Comparison of ENCODE assay signal across 17 cellular contexts in genomic region chr11:73353422-73353821, GRCh38. TPM values are rescaled to one million over a fixed set of nuclear protein-coding genes. Genes with fewer than 3 reads are reported as not detected.
DNase-seq lines count a peak whose midpoint lies in the region; ATAC-seq and TF ChIP-seq lines count a peak whose summit lies in the region.
"Had no signal": no experiment of that assay in that cellular context is flagged by ENCODE, and none has a peak within 500 bp of the region (broad histone marks: within the 10 kb centered on the region; RNA-seq: fewer than 3 reads in every experiment).

No MANE protein-coding gene starts in this region.

- H3K4me1 Mint-ChIP-seq in activated naive CD8-positive, alpha-beta T cell treated with anti-CD3 and anti-CD28 coated beads, Interleukin-2, amount 10 ng/mL, durations not matched to agents 7 days and 5 days: peaks cover 6% of the 10 kb centered on the region
- H3K4me1 Mint-ChIP-seq in activated naive CD8-positive, alpha-beta T cell treated with anti-CD3 and anti-CD28 coated beads for 36 hours: no peaks in the 10 kb centered on the region
- H3K4me1 Mint-ChIP-seq in HFFc6 (ENCODE audit: low read depth): peaks cover 19% of the 10 kb centered on the region

- no peaks in the 10 kb centered on the region for H3K9me3 ChIP-seq in Panc1 (ENCODE audit: control insufficient read depth, insufficient read depth, low read depth, low read length)
- H3K9me3 ChIP-seq: Peyer's patch had no signal

- TF ChIP-seq CTCF in HFFc6 (IDR thresholded peaks at IDR 0.05) (no peak), Panc1 (IDR thresholded peaks at IDR 0.05) (no peak)

- H3K9me3 Mint-ChIP-seq in activated naive CD8-positive, alpha-beta T cell treated with anti-CD3 and anti-CD28 coated beads, Interleukin-2, amount 10 ng/mL, durations not matched to agents 7 days and 5 days: no peaks in the 10 kb centered on the region
- no peaks in the 10 kb centered on the region for H3K9me3 Mint-ChIP-seq in activated naive CD8-positive, alpha-beta T cell treated with anti-CD3 and anti-CD28 coated beads for 36 hours
- H3K9me3 Mint-ChIP-seq in HFFc6: no peaks in the 10 kb centered on the region

- H3K4me3 ChIP-seq in Panc1 (ENCODE audit: low read depth in 2 of 2, low read length in 2 of 2): no peak overlapping the region
- H3K4me3 ChIP-seq: Peyer's patch had no signal

- TSS peak; percentile 29 for BruUV-seq in Panc1 (replicated peaks; lab: Mats Ljungman, UMichigan)

- no peaks in the 10 kb centered on the region for H3K27me3 ChIP-seq in Panc1 (ENCODE audit: control insufficient read depth, insufficient read depth, low read length)
- H3K27me3 ChIP-seq: Peyer's patch had no signal

- POLR2A ChIA-PET in activated naive CD8-positive, alpha-beta T cell treated with anti-CD3 and anti-CD28 coated beads, Interleukin-2, amount 10 ng/mL, durations not matched to agents 7 days and 5 days (lab: Charles Lee): no interaction called here
- POLR2A ChIA-PET in Panc1 (lab: Charles Lee): no interaction called here

- H3K27ac Mint-ChIP-seq in activated naive CD8-positive, alpha-beta T cell treated with anti-CD3 and anti-CD28 coated beads, Interleukin-2, amount 10 ng/mL, durations not matched to agents 7 days and 5 days: peak overlapping the region; percentile 5
- no peak overlapping the region for H3K27ac Mint-ChIP-seq in activated naive CD8-positive, alpha-beta T cell treated with anti-CD3 and anti-CD28 coated beads for 36 hours
- H3K27ac Mint-ChIP-seq in HFFc6: peak overlapping the region; percentile 42; the same call in 1 of the 2 replicates

- peaks cover 3% of the 10 kb centered on the region; the same call in 1 of the 2 replicates for H3K4me1 ChIP-seq in Panc1 (ENCODE audit: control insufficient read depth, insufficient read depth, low read length)
- H3K4me1 ChIP-seq: Peyer's patch had no signal

- H3K27ac ChIP-seq in Panc1 (ENCODE audit: low read length): no peak overlapping the region
- H3K27ac ChIP-seq: C4-2B, HL-60, Peyer's patch had no signal

- ATAC-seq in activated naive CD8-positive, alpha-beta T cell treated with anti-CD3 and anti-CD28 coated beads, Interleukin-2, amount 10 ng/mL, durations not matched to agents 7 days and 5 days (ENCODE audit: low read depth): no peak
- ATAC-seq in Panc1 (no peak), HG03457 (IDR thresholded peaks at IDR 0.05; ENCODE audit: unreplicated experiment) (no peak), HG02840 (IDR thresholded peaks at IDR 0.05; ENCODE audit: low FRiP score, unreplicated experiment) (no peak)

- CTCF ChIA-PET in Panc1 (lab: Charles Lee): interaction anchor here (0.6 kb wide), 1 partner anchor 18 kb away, joined by 4 read pairs; no protein-coding TSS in a partner anchor

- no peaks in the 10 kb centered on the region for H3K27me3 Mint-ChIP-seq in activated naive CD8-positive, alpha-beta T cell treated with anti-CD3 and anti-CD28 coated beads, Interleukin-2, amount 10 ng/mL, durations not matched to agents 7 days and 5 days
- H3K27me3 Mint-ChIP-seq in activated naive CD8-positive, alpha-beta T cell treated with anti-CD3 and anti-CD28 coated beads for 36 hours: no peaks in the 10 kb centered on the region
- peaks cover 6% of the 10 kb centered on the region for H3K27me3 Mint-ChIP-seq in HFFc6 (ENCODE audit: insufficient read depth)

- in situ Hi-C loops in Panc1 (cut with HindIII; ENCODE audit: low pct_unique_long_range_greater_than_20kb, low sequenced_read_pairs): no loop called here

- no peaks in the 10 kb centered on the region for H3K36me3 ChIP-seq in Panc1 (ENCODE audit: control insufficient read depth, insufficient read depth, low read length)

- no peaks in the 10 kb centered on the region for H3K36me3 Mint-ChIP-seq in activated naive CD8-positive, alpha-beta T cell treated with anti-CD3 and anti-CD28 coated beads, Interleukin-2, amount 10 ng/mL, durations not matched to agents 7 days and 5 days
- H3K36me3 Mint-ChIP-seq in activated naive CD8-positive, alpha-beta T cell treated with anti-CD3 and anti-CD28 coated beads for 36 hours: no peaks in the 10 kb centered on the region
- peaks cover 16% of the 10 kb centered on the region for H3K36me3 Mint-ChIP-seq in HFFc6 (ENCODE audit: low read depth)

- intact Hi-C loops in Panc1 (cut with micrococcal nuclease; ENCODE audit: unreplicated experiment): no loop called here

- no peak for DNase-seq in activated naive CD8-positive, alpha-beta T cell treated with anti-CD3 and anti-CD28 coated beads, Interleukin-2, amount 10 ng/mL, durations not matched to agents 7 days and 5 days
- no peak for DNase-seq in activated naive CD8-positive, alpha-beta T cell treated with anti-CD3 and anti-CD28 coated beads for 36 hours
- no peak for DNase-seq in HFFc6
- no peak for DNase-seq in Panc1 (ENCODE audit: low read depth, low spot score)
- no peak for DNase-seq in cerebellum (ENCODE audit: low spot score)
- DNase-seq: DMS79, Karpas-422, NCI-H1105, NCI-H2081, NCI-H2171 treated with DMSO at 0.1 percent for 48 hours, NCI-H446, NCI-H69, Peyer's patch had no signal

- H3K4me3 Mint-ChIP-seq in activated naive CD8-positive, alpha-beta T cell treated with anti-CD3 and anti-CD28 coated beads, Interleukin-2, amount 10 ng/mL, durations not matched to agents 7 days and 5 days: no peak overlapping the region
- no peak overlapping the region for H3K4me3 Mint-ChIP-seq in activated naive CD8-positive, alpha-beta T cell treated with anti-CD3 and anti-CD28 coated beads for 36 hours
- H3K4me3 Mint-ChIP-seq in HFFc6: no peak overlapping the region; the same call in 1 of the 2 replicates

RNA-seq across cellular contexts. Expression of gene RELT, which starts 22.8 kb away (rescaled TPM):
- total RNA-seq in activated naive CD8-positive, alpha-beta T cell treated with anti-CD3 and anti-CD28 coated beads, Interleukin-2, amount 10 ng/mL, durations not matched to agents 7 days and 5 days: 10 to 100 TPM; 26.2 to 28.4 TPM
- 10 to 100 TPM; 23.2 to 24.2 TPM for total RNA-seq in activated naive CD8-positive, alpha-beta T cell treated with anti-CD3 and anti-CD28 coated beads for 36 hours
- 1 to 10 TPM; 6.2 to 7.7 (median 7.0) TPM for total RNA-seq in HFFc6 (2021; fragmentation: NEBNext Ultra II Directional; extraction: Animal tissue kit (Norgen Biotek cat#: 25700))
- 11.3 TPM for total RNA-seq in Panc1 (2021; ENCODE audit: unreplicated experiment)
- polyA plus RNA-seq in Panc1 (2012; ENCODE audit: insufficient read length): 5.9 TPM
- total RNA-seq in cerebellum: 4.4 TPM

RNA-seq across cellular contexts. Expression of gene ARHGEF17, which starts 45.3 kb away (rescaled TPM):
- not detected for total RNA-seq in activated naive CD8-positive, alpha-beta T cell treated with anti-CD3 and anti-CD28 coated beads, Interleukin-2, amount 10 ng/mL, durations not matched to agents 7 days and 5 days
- under 1 TPM in 1 of 2 experiments, not detected in 1; 0.08 TPM for total RNA-seq in activated naive CD8-positive, alpha-beta T cell treated with anti-CD3 and anti-CD28 coated beads for 36 hours
- total RNA-seq in HFFc6 (2021; fragmentation: NEBNext Ultra II Directional; extraction: Animal tissue kit (Norgen Biotek cat#: 25700)): 100 to 1,000 TPM in 2 of 6 experiments, 10 to 100 TPM in 4; 84.6 to 112 (median 92.1) TPM
- total RNA-seq in Panc1 (2021; ENCODE audit: unreplicated experiment) (43.2 TPM), cerebellum (33.0 TPM)
- polyA plus RNA-seq in Panc1 (2012; ENCODE audit: insufficient read length): 52.5 TPM

Comparison
In these comparisons a context has a peak if more than half of its experiments do, and no peak if none do; other contexts are left out.
1. RNA of gene ARHGEF17, which starts 45.3 kb away (total RNA-seq): 84.6 to 112 TPM in HFFc6, 43.2 TPM in Panc1 (single experiment) and 33.0 TPM in cerebellum (single experiment); not detected in activated naive CD8-positive, alpha-beta T cell treated with anti-CD3 and anti-CD28 coated beads, Interleukin-2, amount 10 ng/mL, durations not matched to agents 7 days and 5 days and 0.08 TPM in activated naive CD8-positive, alpha-beta T cell treated with anti-CD3 and anti-CD28 coated beads for 36 hours; every median in the first group is over 10 times any median in the second.